In the genomic region with DNA sequence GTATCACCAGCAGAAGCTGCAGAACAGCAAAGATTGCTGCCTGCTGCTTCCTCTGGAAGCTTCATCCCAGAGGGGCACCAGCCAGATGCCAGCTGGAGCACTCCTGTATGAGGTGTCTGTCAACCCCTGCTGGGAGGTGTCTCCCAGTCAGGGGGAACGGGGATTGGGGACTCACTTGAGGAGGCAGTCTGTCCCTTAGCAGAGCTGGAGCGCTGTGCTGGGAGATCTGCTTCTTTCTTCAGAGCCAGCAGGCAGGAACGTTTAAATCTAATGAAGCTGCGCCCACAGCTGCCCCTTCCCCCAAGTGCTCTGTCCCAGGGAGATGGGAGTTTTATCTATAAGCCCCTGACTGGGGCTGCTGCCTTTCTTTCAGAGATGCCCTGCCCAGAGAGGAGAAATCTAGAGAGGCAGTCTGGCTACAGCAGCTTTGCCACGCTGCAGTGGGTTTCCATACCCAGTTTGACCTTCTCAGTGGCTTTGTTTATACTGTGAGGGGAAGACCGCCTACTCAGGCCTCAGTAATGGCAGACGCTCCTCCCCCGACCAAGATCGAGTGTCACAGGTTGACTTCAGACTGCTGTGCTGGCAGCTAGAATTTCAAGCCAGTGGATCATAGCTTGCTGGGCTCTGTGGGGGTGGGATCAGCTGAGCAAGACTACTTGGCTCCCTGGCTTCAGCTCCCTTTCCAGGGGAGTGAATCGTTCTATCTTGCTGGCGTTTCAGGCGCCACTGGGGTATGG, we compare ENCODE assay signal across 8 cellular contexts.
A peak's percentile ranks its signal among the peaks of the same experiment; 100 is the strongest.
DNase-seq lines count a peak whose midpoint lies in the region; ATAC-seq, FAIRE-seq and TF ChIP-seq lines count a peak whose summit lies in the region.
"Not testable (repeated sequence)": the region's sequence is repeated elsewhere in the genome, so short reads cannot be mapped to it uniquely, and the experiment has no call there.

No MANE protein-coding gene starts in this region.

- not testable (repeated sequence) for H3K4me2 ChIP-seq in GM12878 (ENCODE audit: control insufficient read depth, insufficient read depth)

- not testable (repeated sequence) for H3K9me3 Mint-ChIP-seq in progenitor cell of endocrine pancreas (ENCODE audit: low read depth)

- ATAC-seq in GM12878, result peak; percentile 40; the same call in 2 of the 3 replicates

- not testable (repeated sequence) for FAIRE-seq in GM12878 (lab: Jason Lieb, UNC)

- not testable (repeated sequence) for H3K9me3 ChIP-seq in NT2/D1 (ENCODE audit: insufficient read depth, low read length); GM12878 (replicated peaks; ENCODE audit: control insufficient read depth, insufficient read depth, low read length)

- TF ChIP-seq CTCF in GM12878 (IDR thresholded peaks at IDR 0.05 in 2 of 3, conservative IDR thresholded peaks at IDR 0.05 in 1 of 3; ENCODE audit: control insufficient read depth in 2 of 3, extremely low read depth in 1 of 3, insufficient read depth in 1 of 3, low read depth in 3 of 3, low read length in 3 of 3); progenitor cell of endocrine pancreas (IDR thresholded peaks at IDR 0.05; ENCODE audit: unreplicated experiment): not testable (repeated sequence)

- H3K9ac ChIP-seq in NT2/D1 (ENCODE audit: insufficient read length, low read depth); GM12878 (ENCODE audit: control insufficient read depth, insufficient read depth, low read length): not testable (repeated sequence)

- SMC1A ChIA-PET in GM12878 (lab: Charles Lee; ENCODE audit: uncharacterized antibody, unreplicated experiment), result not testable (repeated sequence)

- CTCF ChIA-PET in GM12878 (lab: Yijun Ruan, JAX), result not testable (repeated sequence)

- H3K27ac Mint-ChIP-seq in progenitor cell of endocrine pancreas, result peak overlapping the region; percentile 49

- in situ Hi-C loops in GM12878 (cut with MboI), result not testable (repeated sequence)

- not testable (repeated sequence) for H3K27me3 ChIP-seq in NT2/D1 (ENCODE audit: insufficient read depth, insufficient read length); GM12878 (replicated peaks in 1 of 2; ENCODE audit: control insufficient read depth in 2 of 2, insufficient read depth in 2 of 2, low read length in 1 of 2)

- H2AFZ ChIP-seq in GM12878 (ENCODE audit: control insufficient read depth, low read depth, low read length), result not testable (repeated sequence)

- POLR2A ChIA-PET in GM12878 (lab: Charles Lee), result not testable (repeated sequence)

- not testable (repeated sequence) for H4K20me1 ChIP-seq in GM12878 (ENCODE audit: control insufficient read depth, insufficient read depth)

- WGBS in GM12878 (ENCODE audit: insufficient coverage, insufficient replicate concordance, low lambda C conversion rate, missing lambda C conversion rate), result 36% methylated on average over 12 of the region's 12 CpGs

- peak overlapping the region; percentile 38 for H3K4me3 Mint-ChIP-seq in progenitor cell of endocrine pancreas (ENCODE audit: low read depth)

- not testable (repeated sequence) for H3K4me1 ChIP-seq in NT2/D1 (ENCODE audit: insufficient read depth, insufficient read length); GM12878 (ENCODE audit: control insufficient read depth, insufficient read depth, low read length)

- H3K36me3 ChIP-seq in NT2/D1 (ENCODE audit: insufficient read depth, insufficient read length, low read length); GM12878 (ENCODE audit: control insufficient read depth in 2 of 2, insufficient read depth in 2 of 2, low read length in 1 of 2): not testable (repeated sequence)

- peak; percentile 15 for DNase-seq in DMS 273 (lab: John Stamatoyannopoulos, UW; ENCODE audit: unreplicated experiment)
- DNase-seq in HT1080 (ENCODE audit: low read depth), result peak; percentile 5
- peak; percentile 2 for DNase-seq in NCI-H2029 treated with DMSO at 0.1 percent for 48 hours (lab: John Stamatoyannopoulos, UW)
- peak; percentile 32 for DNase-seq in NT2/D1 (ENCODE audit: low read depth, low spot score)
- not testable (repeated sequence) for DNase-seq in GM12878 (ENCODE audit: low read depth, low spot score); progenitor cell of endocrine pancreas (ENCODE audit: low spot score, unreplicated experiment)
- DNase-seq in iPS DF 19.7 (ENCODE audit: low read depth, low spot score), result peak; percentile 30
- peak; percentile 97 for DNase-seq in left kidney (ENCODE audit: low read depth, low spot score)

- H3K4me1 Mint-ChIP-seq in progenitor cell of endocrine pancreas (ENCODE audit: low read depth), result not testable (repeated sequence)

- TF ChIP-seq RAD21 in GM12878 (IDR thresholded peaks at IDR 0.05; ENCODE audit: insufficient read depth, low read depth, low read length), result not testable (repeated sequence)

- H3K79me2 ChIP-seq in GM12878 (ENCODE audit: control insufficient read depth, insufficient read depth, low read length), result not testable (repeated sequence)

- not testable (repeated sequence) for H3K27ac ChIP-seq in GM12878 (ENCODE audit: control insufficient read depth, insufficient read depth)

- RAD21 ChIA-PET in GM12878 (lab: Charles Lee; ENCODE audit: unreplicated experiment), result not testable (repeated sequence)

- not testable (repeated sequence) for H3K36me3 Mint-ChIP-seq in progenitor cell of endocrine pancreas (ENCODE audit: insufficient read depth)

- not testable (repeated sequence) for BruUV-seq in GM12878 (replicated peaks; lab: Mats Ljungman, UMichigan)

- intact Hi-C loops in GM12878 (cut with micrococcal nuclease; ENCODE audit: unreplicated experiment), result not testable (repeated sequence)

- H3K27me3 Mint-ChIP-seq in progenitor cell of endocrine pancreas, result not testable (repeated sequence)

- not testable (repeated sequence) for TF ChIP-seq EP300 in GM12878 (IDR thresholded peaks at IDR 0.05; ENCODE audit: borderline replicate concordance in 1 of 2, control insufficient read depth in 1 of 2, low read depth in 2 of 2, low read length in 2 of 2)

- peak overlapping the region; percentile 22 for H3K4me3 ChIP-seq in NT2/D1 (ENCODE audit: insufficient read length, low read depth)
- H3K4me3 ChIP-seq in GM12878, result not testable (repeated sequence)

- not testable (repeated sequence) for TF ChIP-seq POLR2A in GM12878 (IDR thresholded peaks at IDR 0.05; ENCODE audit: low read depth, low read length)
